Comparison of ENCODE assay signal across 13 cellular contexts in the genomic region with DNA sequence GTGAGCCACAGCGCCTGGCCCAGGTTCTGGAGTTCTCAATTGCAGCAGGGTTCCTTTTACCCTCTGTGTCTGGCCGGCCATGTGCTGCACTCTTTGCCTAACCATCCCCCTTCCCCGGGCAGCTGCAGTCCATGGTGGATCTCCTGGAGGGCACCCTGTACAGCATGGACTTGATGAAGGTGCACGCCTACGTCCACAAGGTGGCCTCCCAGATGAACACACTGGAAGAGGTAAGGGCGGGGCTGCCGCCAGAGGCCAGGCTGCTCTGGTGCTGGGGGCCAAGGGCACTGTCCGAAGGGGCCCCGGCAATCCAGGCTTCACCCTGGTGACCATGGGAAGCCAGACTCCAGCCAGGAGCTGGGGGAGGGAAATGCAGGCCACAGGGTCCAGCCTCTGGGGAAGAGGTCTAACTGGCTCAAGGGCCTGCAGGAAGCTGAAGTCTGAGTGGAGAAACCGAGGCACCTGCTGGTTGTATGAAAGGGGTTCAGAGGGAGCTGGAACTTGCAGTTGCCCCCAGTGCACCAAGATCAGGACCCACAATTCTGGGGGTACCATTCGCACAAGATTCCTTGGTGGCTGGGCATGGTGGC. TPM values are rescaled to one million over a fixed set of nuclear protein-coding genes. Genes with fewer than 3 reads are reported as not detected.
A peak's percentile ranks its signal among the peaks of the same experiment; 100 is the strongest.
DNase-seq lines count a peak whose midpoint lies in the region; ATAC-seq and TF ChIP-seq lines count a peak whose summit lies in the region.
"Had no signal": no experiment of that assay in that cellular context is flagged by ENCODE, and none has a peak within 500 bp of the region (broad histone marks: within the 10 kb centered on the region; RNA-seq: fewer than 3 reads in every experiment).

No MANE protein-coding gene starts in this region.

- WGBS in neuronal stem cell (ENCODE audit: extremely low coverage in 2 of 2, insufficient read length in 2 of 2, insufficient replicate concordance in 1 of 2), 2 donors: no CpG with 5 or more reads among the region's 11 CpGs

- no peaks in the 10 kb centered on the region for H3K79me1 ChIP-seq in neuronal stem cell (ENCODE audit: low read depth, low read length)

- peak overlapping the region; percentile 34 for H3K23ac ChIP-seq in neuronal stem cell (ENCODE audit: low read depth, low read length, poor library complexity)

- no peaks in the 10 kb centered on the region for H3K4me1 ChIP-seq in Loucy (ENCODE audit: insufficient read depth, low read length, poor library complexity, severe bottlenecking)
- peaks cover 0 to 1% of the 10 kb centered on the region in 2 donors for H3K4me1 ChIP-seq in neuronal stem cell (ENCODE audit: control insufficient read depth in 2 of 2, insufficient read depth in 1 of 2, low read depth in 1 of 2, low read length in 2 of 2)

- H4K91ac ChIP-seq in neuronal stem cell (ENCODE audit: low read depth, low read length, poor library complexity): no peak overlapping the region

- no peak overlapping the region for H3K4me3 ChIP-seq in Loucy (ENCODE audit: low read length, poor library complexity, severe bottlenecking)
- no peak overlapping the region for H3K4me3 ChIP-seq in neuronal stem cell (ENCODE audit: low read length in 2 of 2)
- H3K4me3 ChIP-seq: testis had no signal

- no peaks in the 10 kb centered on the region for H3K27me3 ChIP-seq in Loucy (ENCODE audit: insufficient read depth, low read length, poor library complexity, severe bottlenecking)
- peaks cover 0 to 70% (median 0%) of the 10 kb centered on the region in 3 experiments for H3K27me3 ChIP-seq in neuronal stem cell (ENCODE audit: control insufficient read depth in 3 of 3, insufficient read depth in 3 of 3, low read depth in 1 of 3, low read length in 3 of 3)
- H3K27me3 ChIP-seq: testis had no signal

- peak; percentile 25; the same call in 1 of the 2 replicates for TF ChIP-seq CTCF in Loucy (conservative IDR thresholded peaks at IDR 0.05; ENCODE audit: low read length)
- TF ChIP-seq CTCF in chondrocyte (IDR thresholded peaks at IDR 0.05): peak; percentile 17

- H4K20me1 ChIP-seq in Loucy (ENCODE audit: insufficient read depth, low read length, poor library complexity, severe bottlenecking): no peaks in the 10 kb centered on the region

- H3K14ac ChIP-seq in neuronal stem cell (ENCODE audit: low read length): peak overlapping the region; percentile 65

- H3K27ac Mint-ChIP-seq in chondrocyte (ENCODE audit: unreplicated experiment): no peak overlapping the region
- no peak overlapping the region for H3K27ac Mint-ChIP-seq in activated naive CD8-positive, alpha-beta T cell treated with anti-CD3 and anti-CD28 coated beads, Interleukin-2, amount 50 U/mL, for 24 hours
- H3K27ac Mint-ChIP-seq: T-helper 1 cell treated with Interleukin-12 subunit alpha and Interleukin-12 subunit beta and Interleukin-4 antibody, amounts not matched to agents 30 μg/mL and 1 μg/mL, for 36 hours had no signal

- H3K4me1 Mint-ChIP-seq in chondrocyte (ENCODE audit: low read depth): peaks cover 42% of the 10 kb centered on the region
- H3K4me1 Mint-ChIP-seq in activated naive CD8-positive, alpha-beta T cell treated with anti-CD3 and anti-CD28 coated beads, Interleukin-2, amount 50 U/mL, for 24 hours: no peaks in the 10 kb centered on the region

- H2AFZ ChIP-seq in Loucy (ENCODE audit: low read length): no peak overlapping the region
- no peak overlapping the region for H2AFZ ChIP-seq in neuronal stem cell (ENCODE audit: low read length)

- H3K9ac ChIP-seq in Loucy (ENCODE audit: low read depth, low read length, poor library complexity, severe bottlenecking) (no peak overlapping the region), neuronal stem cell (ENCODE audit: low read depth, low read length, poor library complexity) (no peak overlapping the region)

- H4K8ac ChIP-seq in neuronal stem cell (ENCODE audit: low read depth, low read length): no peak overlapping the region

- H3K36me3 ChIP-seq in Loucy (ENCODE audit: insufficient read depth, low read length) (no peaks in the 10 kb centered on the region), neuronal stem cell (replicated peaks in 1 of 2; ENCODE audit: control insufficient read depth in 2 of 2, insufficient read depth in 2 of 2, low read length in 2 of 2) (no peaks in the 10 kb centered on the region)

- no peaks in the 10 kb centered on the region for H3F3A ChIP-seq in Loucy (ENCODE audit: low read depth)

- H3K9me3 Mint-ChIP-seq in chondrocyte (ENCODE audit: low read depth): no peaks in the 10 kb centered on the region
- H3K9me3 Mint-ChIP-seq in activated naive CD8-positive, alpha-beta T cell treated with anti-CD3 and anti-CD28 coated beads, Interleukin-2, amount 50 U/mL, for 24 hours: no peaks in the 10 kb centered on the region
- H3K9me3 Mint-ChIP-seq: T-helper 1 cell treated with Interleukin-12 subunit alpha and Interleukin-12 subunit beta and Interleukin-4 antibody, amounts not matched to agents 30 μg/mL and 1 μg/mL, for 36 hours had no signal

- H3K4me2 ChIP-seq in Loucy (ENCODE audit: low read depth, low read length, poor library complexity, severe bottlenecking) (no peak overlapping the region), neuronal stem cell (ENCODE audit: insufficient read depth, low read length, poor library complexity, severe bottlenecking) (no peak overlapping the region)

- H2BK120ac ChIP-seq in neuronal stem cell (ENCODE audit: low read depth, low read length): no peak overlapping the region

- no peak overlapping the region for H3K27ac ChIP-seq in neuronal stem cell (replicated peaks; ENCODE audit: low read length)
- H3K27ac ChIP-seq: testis had no signal

- no peak for ATAC-seq in GM19395 (IDR thresholded peaks at IDR 0.05; ENCODE audit: unreplicated experiment)
- ATAC-seq in activated naive CD8-positive, alpha-beta T cell treated with anti-CD3 and anti-CD28 coated beads, Interleukin-2, amount 50 U/mL, for 24 hours: no peak

- no peak overlapping the region for H3K4ac ChIP-seq in neuronal stem cell (ENCODE audit: low read length)

- peaks cover 12% of the 10 kb centered on the region for H3K36me3 Mint-ChIP-seq in chondrocyte (ENCODE audit: low read depth)
- no peaks in the 10 kb centered on the region for H3K36me3 Mint-ChIP-seq in activated naive CD8-positive, alpha-beta T cell treated with anti-CD3 and anti-CD28 coated beads, Interleukin-2, amount 50 U/mL, for 24 hours (ENCODE audit: low read depth)

- no peaks in the 10 kb centered on the region for H3K79me2 ChIP-seq in Loucy (ENCODE audit: insufficient read depth, low read length)

- no peak overlapping the region for H3K18ac ChIP-seq in neuronal stem cell (ENCODE audit: low read length)

- no peak overlapping the region for H2BK5ac ChIP-seq in neuronal stem cell (ENCODE audit: low read length)

- no peaks in the 10 kb centered on the region for H3K9me2 ChIP-seq in Loucy (replicated peaks; ENCODE audit: low read depth, low read length)

- no peaks in the 10 kb centered on the region for H3K9me3 ChIP-seq in Loucy (ENCODE audit: insufficient read depth, low read depth, low read length)
- no peaks in the 10 kb centered on the region for H3K9me3 ChIP-seq in neuronal stem cell (replicated peaks in 1 of 2; ENCODE audit: control insufficient read depth in 2 of 2, insufficient read depth in 1 of 2, low read depth in 1 of 2, low read length in 2 of 2)
- H3K9me3 ChIP-seq: testis had no signal

- DNase-seq in ELF-1 (ENCODE audit: low read depth, low spot score): peak; percentile 41
- no peak for DNase-seq in chondrocyte (ENCODE audit: low spot score)
- no peak for DNase-seq in neuronal stem cell (ENCODE audit: low spot score)
- DNase-seq in activated effector memory CD4-positive, alpha-beta T cell treated with anti-CD3 and anti-CD28 coated beads, Interleukin-2, amount 50 U/mL, for 16 hours: no peak
- no peak for DNase-seq in activated naive CD8-positive, alpha-beta T cell treated with anti-CD3 and anti-CD28 coated beads, Interleukin-2, amount 50 U/mL, for 24 hours
- DNase-seq: activated CD4-positive, alpha-beta T cell treated with anti-CD3 and anti-CD28 coated beads, Interleukin-2, amount 50 U/mL, for 1 hour; activated gamma-delta T cell; IMR-90; NCI-H187 treated with DMSO at 0.1 percent for 48 hours; testis had no signal

- no peak overlapping the region for H2BK15ac ChIP-seq in neuronal stem cell (ENCODE audit: low read length)

- H2BK12ac ChIP-seq in neuronal stem cell (ENCODE audit: low read length): no peak overlapping the region

- no peak overlapping the region for H3K4me3 Mint-ChIP-seq in chondrocyte (ENCODE audit: unreplicated experiment)
- no peak overlapping the region for H3K4me3 Mint-ChIP-seq in activated naive CD8-positive, alpha-beta T cell treated with anti-CD3 and anti-CD28 coated beads, Interleukin-2, amount 50 U/mL, for 24 hours
- H3K4me3 Mint-ChIP-seq: T-helper 1 cell treated with Interleukin-12 subunit alpha and Interleukin-12 subunit beta and Interleukin-4 antibody, amounts not matched to agents 30 μg/mL and 1 μg/mL, for 36 hours had no signal

- H2AK5ac ChIP-seq in neuronal stem cell (ENCODE audit: low read depth, low read length): no peak overlapping the region

- no peaks in the 10 kb centered on the region for H3K27me3 Mint-ChIP-seq in chondrocyte (ENCODE audit: low read depth)
- H3K27me3 Mint-ChIP-seq in activated naive CD8-positive, alpha-beta T cell treated with anti-CD3 and anti-CD28 coated beads, Interleukin-2, amount 50 U/mL, for 24 hours: peaks cover 11% of the 10 kb centered on the region

RNA-seq across cellular contexts. Expression of a gene that starts 18.1 kb away (rescaled TPM):
- total RNA-seq in chondrocyte: 112 to 475 TPM (median 469 TPM) in 3 replicates
- polyA plus RNA-seq in neuronal stem cell (2013, experiment 1 of 2): 3.4 TPM
- polyA plus RNA-seq in neuronal stem cell (2013, experiment 2 of 2): 3.6 TPM

RNA-seq across cellular contexts. Expression of a gene that starts 23.9 kb away (rescaled TPM):
- total RNA-seq in chondrocyte: 0.39 to 0.77 TPM (median 0.56 TPM) in 3 replicates
- 109 TPM for polyA plus RNA-seq in neuronal stem cell (2013, experiment 1 of 2)
- polyA plus RNA-seq in neuronal stem cell (2013, experiment 2 of 2): 113 TPM

RNA-seq across cellular contexts. Expression of a gene that starts 58.3 kb away (rescaled TPM):
- total RNA-seq in chondrocyte: not detected in 3 replicates
- not detected for polyA plus RNA-seq in neuronal stem cell (2013, experiment 1 of 2)
- not detected for polyA plus RNA-seq in neuronal stem cell (2013, experiment 2 of 2)
- total RNA-seq: IMR-90 had no signal
- polyA plus RNA-seq: IMR-90 had no signal
